1 cellular context compared by ENCODE assay signal in the genomic region with DNA sequence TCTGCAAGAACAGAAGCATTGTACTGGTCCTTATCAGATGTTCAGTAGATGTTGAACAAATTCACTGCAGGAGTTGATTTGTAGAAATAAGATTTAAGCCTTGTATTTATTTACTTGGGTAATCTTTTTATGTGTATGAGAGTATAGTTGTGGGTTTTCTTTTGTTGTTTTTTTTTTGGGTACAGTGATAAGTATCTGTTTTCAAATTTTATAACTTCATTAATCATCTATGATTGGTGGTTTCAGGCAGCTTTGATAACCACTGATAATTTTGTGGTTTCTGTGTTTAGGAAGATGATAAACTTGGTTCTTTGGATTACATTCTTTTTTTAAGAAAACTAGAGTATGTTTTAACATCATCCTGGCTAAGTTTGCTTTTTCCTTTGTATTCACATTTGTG.
TF ChIP-seq lines count a peak whose summit lies in the region.

No MANE protein-coding gene starts in this region.

TF ChIP-seq in HEK293, 187 proteins besides CTCF, POLR2A, EP300 and RAD21 (continued from another document and continues in another):
- TF ChIP-seq, protein P1, sequence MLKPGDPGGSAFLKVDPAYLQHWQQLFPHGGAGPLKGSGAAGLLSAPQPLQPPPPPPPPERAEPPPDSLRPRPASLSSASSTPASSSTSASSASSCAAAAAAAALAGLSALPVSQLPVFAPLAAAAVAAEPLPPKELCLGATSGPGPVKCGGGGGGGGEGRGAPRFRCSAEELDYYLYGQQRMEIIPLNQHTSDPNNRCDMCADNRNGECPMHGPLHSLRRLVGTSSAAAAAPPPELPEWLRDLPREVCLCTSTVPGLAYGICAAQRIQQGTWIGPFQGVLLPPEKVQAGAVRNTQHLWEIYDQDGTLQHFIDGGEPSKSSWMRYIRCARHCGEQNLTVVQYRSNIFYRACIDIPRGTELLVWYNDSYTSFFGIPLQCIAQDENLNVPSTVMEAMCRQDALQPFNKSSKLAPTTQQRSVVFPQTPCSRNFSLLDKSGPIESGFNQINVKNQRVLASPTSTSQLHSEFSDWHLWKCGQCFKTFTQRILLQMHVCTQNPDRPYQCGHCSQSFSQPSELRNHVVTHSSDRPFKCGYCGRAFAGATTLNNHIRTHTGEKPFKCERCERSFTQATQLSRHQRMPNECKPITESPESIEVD (tag by site-specific recombination; IDR thresholded peaks at IDR 0.05): peak; percentile 80
- TF ChIP-seq GLIS1 (tag by site-specific recombination; IDR thresholded peaks at IDR 0.05): no peak
- TF ChIP-seq ZNF140 (tag by site-specific recombination; IDR thresholded peaks at IDR 0.05): no peak
- TF ChIP-seq, protein P2, sequence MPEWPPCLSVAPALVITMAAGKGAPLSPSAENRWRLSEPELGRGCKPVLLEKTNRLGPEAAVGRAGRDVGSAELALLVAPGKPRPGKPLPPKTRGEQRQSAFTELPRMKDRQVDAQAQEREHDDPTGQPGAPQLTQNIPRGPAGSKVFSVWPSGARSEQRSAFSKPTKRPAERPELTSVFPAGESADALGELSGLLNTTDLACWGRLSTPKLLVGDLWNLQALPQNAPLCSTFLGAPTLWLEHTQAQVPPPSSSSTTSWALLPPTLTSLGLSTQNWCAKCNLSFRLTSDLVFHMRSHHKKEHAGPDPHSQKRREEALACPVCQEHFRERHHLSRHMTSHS (tag by site-specific recombination; IDR thresholded peaks at IDR 0.05): peak; percentile 82
- TF ChIP-seq ZNF623 (tag by site-specific recombination; IDR thresholded peaks at IDR 0.05): no peak
- no peak for TF ChIP-seq ZFP3 (tag by site-specific recombination; IDR thresholded peaks at IDR 0.05; ENCODE audit: low read depth)
- TF ChIP-seq RBAK (tag by site-specific recombination; IDR thresholded peaks at IDR 0.05): no peak
- TF ChIP-seq EGR2 (tag by site-specific recombination; IDR thresholded peaks at IDR 0.05; ENCODE audit: low read depth): no peak
- no peak for TF ChIP-seq ZSCAN4 (tag by site-specific recombination; IDR thresholded peaks at IDR 0.05)
- no peak for TF ChIP-seq KLF1 (tag by site-specific recombination; IDR thresholded peaks at IDR 0.05)
- TF ChIP-seq HOXA7 (CRISPR knock-in tag; IDR thresholded peaks at IDR 0.05; ENCODE audit: borderline replicate concordance): no peak
- TF ChIP-seq KLF17 (tag by site-specific recombination; IDR thresholded peaks at IDR 0.05): peak; percentile 21; the same call in 1 of the 2 replicates
- peak; percentile 83 for TF ChIP-seq KLF16 (tag by site-specific recombination; IDR thresholded peaks at IDR 0.05)
- no peak for TF ChIP-seq ZNF654 (tag by site-specific recombination; IDR thresholded peaks at IDR 0.05; ENCODE audit: low read depth)
- TF ChIP-seq, protein P3, sequence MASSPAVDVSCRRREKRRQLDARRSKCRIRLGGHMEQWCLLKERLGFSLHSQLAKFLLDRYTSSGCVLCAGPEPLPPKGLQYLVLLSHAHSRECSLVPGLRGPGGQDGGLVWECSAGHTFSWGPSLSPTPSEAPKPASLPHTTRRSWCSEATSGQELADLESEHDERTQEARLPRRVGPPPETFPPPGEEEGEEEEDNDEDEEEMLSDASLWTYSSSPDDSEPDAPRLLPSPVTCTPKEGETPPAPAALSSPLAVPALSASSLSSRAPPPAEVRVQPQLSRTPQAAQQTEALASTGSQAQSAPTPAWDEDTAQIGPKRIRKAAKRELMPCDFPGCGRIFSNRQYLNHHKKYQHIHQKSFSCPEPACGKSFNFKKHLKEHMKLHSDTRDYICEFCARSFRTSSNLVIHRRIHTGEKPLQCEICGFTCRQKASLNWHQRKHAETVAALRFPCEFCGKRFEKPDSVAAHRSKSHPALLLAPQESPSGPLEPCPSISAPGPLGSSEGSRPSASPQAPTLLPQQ (tag by site-specific recombination; IDR thresholded peaks at IDR 0.05): 0 out of 2 replicates have a peak, but pooled peaks have one; percentile 37
- TF ChIP-seq ZNF266 (tag by site-specific recombination; IDR thresholded peaks at IDR 0.05; ENCODE audit: low read depth): no peak
- no peak for TF ChIP-seq ZFP41 (tag by site-specific recombination; IDR thresholded peaks at IDR 0.05; ENCODE audit: borderline replicate concordance)
- no peak for TF ChIP-seq ZNF433 (tag by site-specific recombination; IDR thresholded peaks at IDR 0.05; ENCODE audit: low read depth)
- no peak for TF ChIP-seq ZNF660 (tag by site-specific recombination; IDR thresholded peaks at IDR 0.05)
- TF ChIP-seq ATF2 (tag by site-specific recombination; IDR thresholded peaks at IDR 0.05; ENCODE audit: low read depth): 0 out of 2 replicates have a peak, but pooled peaks have one; percentile 29
- TF ChIP-seq SP7 (tag by site-specific recombination; IDR thresholded peaks at IDR 0.05): peak; percentile 99
- no peak for TF ChIP-seq ZNF404 (tag by site-specific recombination; IDR thresholded peaks at IDR 0.05)
- TF ChIP-seq KLF8 (tag by site-specific recombination; IDR thresholded peaks at IDR 0.05): peak; percentile 51
- TF ChIP-seq ZNF791 (tag by site-specific recombination; IDR thresholded peaks at IDR 0.05): no peak
- TF ChIP-seq ZNF514 (tag by site-specific recombination; IDR thresholded peaks at IDR 0.05): no peak
- TF ChIP-seq ZNF701 (tag by site-specific recombination; IDR thresholded peaks at IDR 0.05): no peak
- no peak for TF ChIP-seq ZSCAN18 (tag by site-specific recombination; IDR thresholded peaks at IDR 0.05)
- TF ChIP-seq, protein P4, sequence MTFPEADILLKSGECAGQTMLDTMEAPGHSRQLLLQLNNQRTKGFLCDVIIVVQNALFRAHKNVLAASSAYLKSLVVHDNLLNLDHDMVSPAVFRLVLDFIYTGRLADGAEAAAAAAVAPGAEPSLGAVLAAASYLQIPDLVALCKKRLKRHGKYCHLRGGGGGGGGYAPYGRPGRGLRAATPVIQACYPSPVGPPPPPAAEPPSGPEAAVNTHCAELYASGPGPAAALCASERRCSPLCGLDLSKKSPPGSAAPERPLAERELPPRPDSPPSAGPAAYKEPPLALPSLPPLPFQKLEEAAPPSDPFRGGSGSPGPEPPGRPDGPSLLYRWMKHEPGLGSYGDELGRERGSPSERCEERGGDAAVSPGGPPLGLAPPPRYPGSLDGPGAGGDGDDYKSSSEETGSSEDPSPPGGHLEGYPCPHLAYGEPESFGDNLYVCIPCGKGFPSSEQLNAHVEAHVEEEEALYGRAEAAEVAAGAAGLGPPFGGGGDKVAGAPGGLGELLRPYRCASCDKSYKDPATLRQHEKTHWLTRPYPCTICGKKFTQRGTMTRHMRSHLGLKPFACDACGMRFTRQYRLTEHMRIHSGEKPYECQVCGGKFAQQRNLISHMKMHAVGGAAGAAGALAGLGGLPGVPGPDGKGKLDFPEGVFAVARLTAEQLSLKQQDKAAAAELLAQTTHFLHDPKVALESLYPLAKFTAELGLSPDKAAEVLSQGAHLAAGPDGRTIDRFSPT (tag by site-specific recombination; IDR thresholded peaks at IDR 0.05): no peak
- TF ChIP-seq ZNF629 (tag by site-specific recombination; IDR thresholded peaks at IDR 0.05): peak; percentile 75
- no peak for TF ChIP-seq SP2 (tag by site-specific recombination; IDR thresholded peaks at IDR 0.05)
- TF ChIP-seq ZNF664 (tag by site-specific recombination; IDR thresholded peaks at IDR 0.05): peak; percentile 74
- TF ChIP-seq ZBTB8A (tag by site-specific recombination; IDR thresholded peaks at IDR 0.05): peak; percentile 74
- TF ChIP-seq ZNF121 (tag by site-specific recombination; IDR thresholded peaks at IDR 0.05): no peak
- TF ChIP-seq ZNF132 (tag by site-specific recombination; IDR thresholded peaks at IDR 0.05; ENCODE audit: borderline replicate concordance): no peak
- no peak for TF ChIP-seq ZNF621 (tag by site-specific recombination; IDR thresholded peaks at IDR 0.05)
- no peak for TF ChIP-seq ZNF837 (tag by site-specific recombination; IDR thresholded peaks at IDR 0.05)
- TF ChIP-seq, protein P5, sequence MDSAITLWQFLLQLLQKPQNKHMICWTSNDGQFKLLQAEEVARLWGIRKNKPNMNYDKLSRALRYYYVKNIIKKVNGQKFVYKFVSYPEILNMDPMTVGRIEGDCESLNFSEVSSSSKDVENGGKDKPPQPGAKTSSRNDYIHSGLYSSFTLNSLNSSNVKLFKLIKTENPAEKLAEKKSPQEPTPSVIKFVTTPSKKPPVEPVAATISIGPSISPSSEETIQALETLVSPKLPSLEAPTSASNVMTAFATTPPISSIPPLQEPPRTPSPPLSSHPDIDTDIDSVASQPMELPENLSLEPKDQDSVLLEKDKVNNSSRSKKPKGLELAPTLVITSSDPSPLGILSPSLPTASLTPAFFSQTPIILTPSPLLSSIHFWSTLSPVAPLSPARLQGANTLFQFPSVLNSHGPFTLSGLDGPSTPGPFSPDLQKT (IDR thresholded peaks at IDR 0.05; ENCODE audit: borderline replicate concordance, low read depth, low read length): no peak
- TF ChIP-seq ZNF2 (tag by site-specific recombination; IDR thresholded peaks at IDR 0.05): peak; percentile 81
- TF ChIP-seq ZNF658 (tag by site-specific recombination; IDR thresholded peaks at IDR 0.05): no peak
- no peak for TF ChIP-seq ZNF510 (tag by site-specific recombination; IDR thresholded peaks at IDR 0.05; ENCODE audit: insufficient replicate concordance)
- TF ChIP-seq, protein P6, sequence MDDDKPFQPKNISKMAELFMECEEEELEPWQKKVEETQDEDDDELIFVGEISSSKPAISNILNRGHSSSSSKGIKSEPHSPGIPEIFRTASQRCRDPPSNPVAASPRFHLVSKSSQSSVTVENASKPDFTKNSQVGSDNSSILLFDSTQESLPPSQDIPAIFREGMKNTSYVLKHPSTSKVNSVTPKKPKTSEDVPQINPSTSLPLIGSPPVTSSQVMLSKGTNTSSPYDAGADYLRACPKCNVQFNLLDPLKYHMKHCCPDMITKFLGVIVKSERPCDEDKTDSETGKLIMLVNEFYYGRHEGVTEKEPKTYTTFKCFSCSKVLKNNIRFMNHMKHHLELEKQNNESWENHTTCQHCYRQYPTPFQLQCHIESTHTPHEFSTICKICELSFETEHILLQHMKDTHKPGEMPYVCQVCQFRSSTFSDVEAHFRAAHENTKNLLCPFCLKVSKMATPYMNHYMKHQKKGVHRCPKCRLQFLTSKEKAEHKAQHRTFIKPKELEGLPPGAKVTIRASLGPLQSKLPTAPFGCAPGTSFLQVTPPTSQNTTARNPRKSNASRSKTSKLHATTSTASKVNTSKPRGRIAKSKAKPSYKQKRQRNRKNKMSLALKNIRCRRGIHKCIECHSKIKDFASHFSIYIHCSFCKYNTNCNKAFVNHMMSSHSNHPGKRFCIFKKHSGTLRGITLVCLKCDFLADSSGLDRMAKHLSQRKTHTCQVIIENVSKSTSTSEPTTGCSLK (tag by site-specific recombination; IDR thresholded peaks at IDR 0.05): no peak
- TF ChIP-seq ZBTB26 (tag by site-specific recombination; optimal IDR thresholded peaks at IDR 0.05): no peak
- no peak for TF ChIP-seq ZNF830 (tag by site-specific recombination; IDR thresholded peaks at IDR 0.05; ENCODE audit: low read depth)
- no peak for TF ChIP-seq ZBTB6 (tag by site-specific recombination; IDR thresholded peaks at IDR 0.05)
